23 cellular contexts compared by ENCODE assay signal in the genomic region with DNA sequence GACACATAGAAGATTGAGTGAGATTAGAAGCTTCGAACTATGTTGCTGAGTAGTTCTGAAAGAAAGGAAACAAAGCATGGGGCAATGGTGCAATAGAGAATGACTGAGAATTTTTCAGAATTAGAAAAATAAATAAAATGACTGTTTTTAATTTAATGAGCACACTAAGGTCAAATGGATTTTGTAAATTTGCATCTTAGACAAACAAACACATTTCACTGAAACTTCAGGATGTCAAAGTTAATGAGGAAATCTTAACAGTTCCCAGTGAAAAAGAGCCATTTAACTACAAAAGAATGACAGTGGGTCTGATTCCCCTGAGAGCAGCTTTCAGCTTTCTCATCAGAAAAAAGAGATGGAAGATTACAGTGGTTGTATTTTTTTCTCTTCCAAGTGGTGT.
DNase-seq lines count a peak whose midpoint lies in the region; ATAC-seq and TF ChIP-seq lines count a peak whose summit lies in the region.
"Had no signal": no experiment of that assay in that cellular context is flagged by ENCODE, and none has a peak within 500 bp of the region (broad histone marks: within the 10 kb centered on the region; RNA-seq: fewer than 3 reads in every experiment).

No MANE protein-coding gene starts in this region.

- no peak overlapping the region for H3K56ac ChIP-seq in mesendoderm (ENCODE audit: low read length)

- H3K79me1 ChIP-seq in mesendoderm (ENCODE audit: low read length): no peaks in the 10 kb centered on the region

- peak overlapping the region; percentile 96; the same call in 1 of the 2 replicates for H2AFZ ChIP-seq in OCI-LY7 (ENCODE audit: low read length)

- H3K36me3 ChIP-seq in DOHH2 (ENCODE audit: control insufficient read depth, low read length): no peaks in the 10 kb centered on the region
- H3K36me3 ChIP-seq in OCI-LY7 (ENCODE audit: insufficient read depth, low read length): peaks cover 4% of the 10 kb centered on the region; the same call in 1 of the 2 replicates
- H3K36me3 ChIP-seq in mesendoderm (ENCODE audit: control insufficient read depth, insufficient read depth, low read length): no peaks in the 10 kb centered on the region
- H3K36me3 ChIP-seq: SJSA1 had no signal

- H4K20me1 ChIP-seq in DOHH2 (ENCODE audit: control insufficient read depth, insufficient read depth, low read depth, low read length) (no peaks in the 10 kb centered on the region), OCI-LY7 (ENCODE audit: insufficient read depth, low read length) (no peaks in the 10 kb centered on the region)

- H3K9ac ChIP-seq in mesendoderm (ENCODE audit: low read length): no peak overlapping the region
- H3K9ac ChIP-seq: KMS-11 had no signal

- H3K79me2 ChIP-seq in DOHH2 (ENCODE audit: control insufficient read depth, low read length) (no peaks in the 10 kb centered on the region), OCI-LY7 (ENCODE audit: insufficient read depth, low read depth, low read length) (no peaks in the 10 kb centered on the region), mesendoderm (ENCODE audit: control insufficient read depth, insufficient read depth, low read length) (no peaks in the 10 kb centered on the region)

- no peak overlapping the region for H3K4ac ChIP-seq in mesendoderm (ENCODE audit: low read depth, low read length)

- WGBS in mesendoderm (ENCODE audit: extremely low coverage, insufficient coverage, low lambda C conversion rate): no CpG with 5 or more reads among the region's 1 CpG

- H3K27ac ChIP-seq in DOHH2 (ENCODE audit: low read depth, low read length): peak overlapping the region; percentile 88
- H3K27ac ChIP-seq in OCI-LY7 (ENCODE audit: low read depth, low read length, poor library complexity, severe bottlenecking): peak overlapping the region; percentile 97
- no peak overlapping the region for H3K27ac ChIP-seq in mesendoderm (ENCODE audit: low read depth, low read length)
- H3K27ac ChIP-seq: KMS-11, SJSA1 had no signal

- H3K27me3 ChIP-seq in DOHH2 (ENCODE audit: control insufficient read depth, low read length): no peaks in the 10 kb centered on the region
- no peaks in the 10 kb centered on the region for H3K27me3 ChIP-seq in mesendoderm (ENCODE audit: insufficient read depth, low read length, poor library complexity)
- H3K27me3 ChIP-seq: SJSA1 had no signal

- DNase-seq in AG09319 (ENCODE audit: extremely low read depth, low read depth): peak; percentile 31
- DNase-seq in OCI-LY7 (ENCODE audit: low spot score): no peak
- DNase-seq in fibroblast of peridontal ligament (ENCODE audit: extremely low read depth): peak; percentile 40
- no peak for DNase-seq in NCI-H2171 (lab: John Stamatoyannopoulos, UW)
- DNase-seq in mesendoderm: no peak
- DNase-seq in NCI-H446 (lab: John Stamatoyannopoulos, UW): no peak
- DNase-seq: 8988T; CD8-positive, alpha-beta memory T cell; NCI-H1092; NCI-H1436; NCI-H187; NCI-H2081 treated with DMSO at 0.1 percent for 48 hours; NCI-H446 treated with DMSO at 0.1 percent for 48 hours; NCI-H526; NCI-H82; NK-92 treated with Interleukin-12 subunit alpha and Interleukin-12 subunit beta, amount 100 ng/mL, for 24 hours; Right ventricle myocardium superior; RPMI8226 had no signal

- CTCF ChIA-PET in OCI-LY7 (lab: Charles Lee; ENCODE audit: unreplicated experiment): no interaction called here

- H3K4me1 ChIP-seq in DOHH2 (ENCODE audit: control insufficient read depth, low read length) (peaks cover 60% of the 10 kb centered on the region), OCI-LY7 (ENCODE audit: insufficient read depth, low read length, poor library complexity, severe bottlenecking) (peaks cover 59% of the 10 kb centered on the region), mesendoderm (ENCODE audit: control insufficient read depth, low read depth, low read length) (no peaks in the 10 kb centered on the region)
- H3K4me1 ChIP-seq: SJSA1 had no signal

- H2BK15ac ChIP-seq in mesendoderm (replicated peaks; ENCODE audit: low read depth): no peak overlapping the region

- H3K9me3 ChIP-seq in DOHH2 (ENCODE audit: control insufficient read depth, insufficient read depth, low read length): no peaks in the 10 kb centered on the region
- peaks cover 7% of the 10 kb centered on the region; the same call in 1 of the 2 replicates for H3K9me3 ChIP-seq in OCI-LY7 (ENCODE audit: low read length)
- H3K9me3 ChIP-seq: SJSA1 had no signal

- H2BK120ac ChIP-seq in mesendoderm (ENCODE audit: low read depth, low read length): no peak overlapping the region

- H3K18ac ChIP-seq in mesendoderm (ENCODE audit: low read length): no peak overlapping the region

- peaks cover 25% of the 10 kb centered on the region for H3F3A ChIP-seq in DOHH2 (ENCODE audit: control insufficient read depth, insufficient read depth)

- ATAC-seq in HG03135 (IDR thresholded peaks at IDR 0.05; ENCODE audit: unreplicated experiment): no peak
- ATAC-seq: HCT116 had no signal

- H3K23ac ChIP-seq in mesendoderm (ENCODE audit: low read length): no peak overlapping the region

- POLR2A ChIA-PET in OCI-LY7 (lab: Charles Lee): interaction anchor here (0.7 kb wide), 1 partner anchor 24 kb away, joined by 3 read pairs; no protein-coding TSS in a partner anchor

- TF ChIP-seq CTCF in AG09319 (IDR thresholded peaks at IDR 0.05; ENCODE audit: low read depth, low read length) (no peak), DOHH2 (IDR thresholded peaks at IDR 0.05; ENCODE audit: low read depth, low read length, poor library complexity, severe bottlenecking) (no peak), OCI-LY7 (conservative IDR thresholded peaks at IDR 0.05; ENCODE audit: low read length) (no peak)

- H2BK5ac ChIP-seq in mesendoderm (ENCODE audit: low read length): no peak overlapping the region

- H4K8ac ChIP-seq in mesendoderm (ENCODE audit: low read depth, low read length): no peak overlapping the region

- intact Hi-C loops in OCI-LY7 (cut with micrococcal nuclease; ENCODE audit: unreplicated experiment): no loop called here

- no TSS peak for BruUV-seq in OCI-LY7 (replicated peaks; lab: Mats Ljungman, UMichigan)

- no peaks in the 10 kb centered on the region for H3K9me2 ChIP-seq in DOHH2 (replicated peaks; ENCODE audit: control insufficient read depth, low read length)
- H3K9me2 ChIP-seq in OCI-LY7 (ENCODE audit: insufficient read depth, low read length): no peaks in the 10 kb centered on the region

- H3K4me3 ChIP-seq in DOHH2 (ENCODE audit: low read length) (peak overlapping the region; percentile 24; the same call in 1 of the 2 replicates), OCI-LY7 (ENCODE audit: low read depth, low read length, poor library complexity, severe bottlenecking) (no peak overlapping the region), mesendoderm (ENCODE audit: low read length) (no peak overlapping the region)
- H3K4me3 ChIP-seq: SJSA1 had no signal

- peak overlapping the region; percentile 51; the same call in 1 of the 2 replicates for H3K4me2 ChIP-seq in DOHH2 (ENCODE audit: low read length)
- 0 out of 2 replicates have a peak overlapping the region, but pooled peaks have one; percentile 3 for H3K4me2 ChIP-seq in OCI-LY7 (ENCODE audit: low read length)
- no peak overlapping the region for H3K4me2 ChIP-seq in mesendoderm (ENCODE audit: low read length)
- H3K4me2 ChIP-seq: KMS-11 had no signal

- no peak overlapping the region for H2AK5ac ChIP-seq in mesendoderm (ENCODE audit: low read length)

- no peak overlapping the region for H4K5ac ChIP-seq in mesendoderm (ENCODE audit: low read length)

Comparison
In these comparisons a context has a peak if more than half of its experiments do, and no peak if none do; other contexts are left out.
1. DNase-seq: peak in AG09319 (single experiment) and fibroblast of peridontal ligament (single experiment); none in OCI-LY7 (single experiment), NCI-H2171 (single experiment), mesendoderm (single experiment) and NCI-H446 (0 of 2).